8 cellular contexts compared by ENCODE assay signal in the genomic region with DNA sequence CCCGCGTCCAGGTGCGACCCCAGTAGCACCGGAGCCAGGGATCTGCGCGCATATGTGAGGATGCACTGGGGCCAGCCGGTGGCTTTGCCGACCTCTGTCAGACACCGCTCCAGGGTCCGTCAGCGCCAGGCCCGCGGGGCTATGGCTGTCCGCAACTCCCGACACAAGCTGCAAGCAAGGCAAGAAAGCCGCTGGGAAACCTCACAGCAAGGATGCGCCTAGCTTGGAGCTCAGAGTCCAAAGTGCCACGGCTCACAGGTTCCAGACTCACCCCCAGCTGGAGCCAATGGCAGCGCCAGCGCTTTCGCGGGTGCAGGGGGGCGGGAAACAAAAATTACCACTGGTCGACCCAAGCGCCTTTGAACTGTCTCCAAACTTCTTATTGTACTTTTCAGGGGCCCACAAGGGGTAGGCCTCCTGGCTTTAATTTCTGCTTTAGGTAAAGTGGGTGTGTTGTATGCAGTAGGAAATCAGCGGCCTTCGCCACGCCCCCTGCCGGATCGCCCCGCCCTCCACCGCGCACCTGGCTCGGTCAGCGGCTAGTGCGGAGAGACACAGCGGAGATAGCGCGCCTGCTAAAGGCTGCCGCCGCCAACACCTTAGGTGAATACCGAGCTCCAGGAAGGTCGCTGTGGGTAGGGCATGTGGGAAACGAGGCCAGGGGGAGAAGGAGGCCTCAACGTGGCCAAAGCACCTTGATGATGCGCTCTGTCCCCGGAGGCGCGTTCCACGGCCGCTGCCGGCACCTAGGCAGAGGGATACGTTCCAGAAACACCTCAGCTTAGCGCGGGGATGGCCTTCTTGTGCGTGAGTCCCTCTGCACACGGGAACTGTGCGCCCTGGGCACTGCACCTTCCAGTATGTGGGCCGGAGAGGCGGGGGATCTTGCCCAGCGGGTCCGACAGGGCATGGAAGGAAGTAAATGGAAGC.
DNase-seq lines count a peak whose midpoint lies in the region; ATAC-seq and TF ChIP-seq lines count a peak whose summit lies in the region.

No MANE protein-coding gene starts in this region.

- TF ChIP-seq CTCF in Peyer's patch (IDR thresholded peaks at IDR 0.05) (peak in 2 of 6 experiments; percentile 15 to 16), lower lobe of right lung (IDR thresholded peaks at IDR 0.05) (no peak)

- H3K4me1 ChIP-seq in Peyer's patch: peaks cover 0 to 7% (median 0%) of the 10 kb centered on the region in 4 donors
- peaks cover 13% of the 10 kb centered on the region for H3K4me1 ChIP-seq in lower lobe of right lung

- H3K27ac Mint-ChIP-seq in activated naive CD4-positive, alpha-beta T cell treated with anti-CD3 and anti-CD28 coated beads, Interleukin-2, amount 50 U/mL, for 72 hours: peak overlapping the region in 1 of 2 donors; percentile 89
- H3K27ac Mint-ChIP-seq in stimulated activated memory B cell treated with anti-CD40 and anti-IgM and Interleukin-4, amounts not matched to agents 10 μg/mL and 1 μg/mL and 100 μg/mL, for 72 hours: no peak overlapping the region

- peaks cover 0 to 9% of the 10 kb centered on the region in 2 donors for H3K36me3 Mint-ChIP-seq in activated naive CD4-positive, alpha-beta T cell treated with anti-CD3 and anti-CD28 coated beads, Interleukin-2, amount 50 U/mL, for 72 hours
- no peaks in the 10 kb centered on the region for H3K36me3 Mint-ChIP-seq in stimulated activated memory B cell treated with anti-CD40 and anti-IgM and Interleukin-4, amounts not matched to agents 10 μg/mL and 1 μg/mL and 100 μg/mL, for 72 hours

- H3K4me3 ChIP-seq in Peyer's patch: peak overlapping the region; percentile 16 to 48 (median 34)
- H3K4me3 ChIP-seq in lower lobe of right lung: peak overlapping the region; percentile 52

- H3K4me1 Mint-ChIP-seq in stimulated activated memory B cell treated with anti-CD40 and anti-IgM and Interleukin-4, amounts not matched to agents 10 μg/mL and 1 μg/mL and 100 μg/mL, for 72 hours: peaks cover 7% of the 10 kb centered on the region

- H3K9me3 ChIP-seq in Peyer's patch (no peaks in the 10 kb centered on the region), lower lobe of right lung (no peaks in the 10 kb centered on the region)

- peak; percentile 43 to 88 (median 86) for DNase-seq in Peyer's patch
- peak; percentile 78 to 79 for DNase-seq in activated naive CD4-positive, alpha-beta T cell treated with anti-CD3 and anti-CD28 coated beads, Interleukin-2, amount 50 U/mL, for 72 hours (ENCODE audit: low spot score in 2 of 2)
- DNase-seq in lower lobe of right lung: peak; percentile 84
- DNase-seq in erythroblast (lab: John Stamatoyannopoulos, UW): no peak
- DNase-seq in cerebellum (ENCODE audit: low spot score): no peak

- H3K27ac ChIP-seq in Peyer's patch (peak overlapping the region in 2 of 4 donors; percentile 58 to 69), lower lobe of right lung (peak overlapping the region; percentile 69)

- H3K4me3 Mint-ChIP-seq in stimulated activated memory B cell treated with anti-CD40 and anti-IgM and Interleukin-4, amounts not matched to agents 10 μg/mL and 1 μg/mL and 100 μg/mL, for 72 hours: peak overlapping the region; percentile 43

- H3K27me3 ChIP-seq in Peyer's patch (peaks cover 0 to 3% of the 10 kb centered on the region in 2 donors), lower lobe of right lung (ENCODE audit: low read depth) (peaks cover 16% of the 10 kb centered on the region)

- ATAC-seq in GM18858 (IDR thresholded peaks at IDR 0.05; ENCODE audit: unreplicated experiment) (peak; percentile 62), lower lobe of right lung (peak; percentile 97 to 99), GM19467 (IDR thresholded peaks at IDR 0.05; ENCODE audit: unreplicated experiment) (no peak)
- ATAC-seq in activated naive CD4-positive, alpha-beta T cell treated with anti-CD3 and anti-CD28 coated beads, Interleukin-2, amount 50 U/mL, for 72 hours: peak; percentile 89 to 95
- ATAC-seq in stimulated activated memory B cell treated with anti-CD40 and anti-IgM and Interleukin-4, amounts not matched to agents 10 μg/mL and 1 μg/mL and 100 μg/mL, for 72 hours: no peak

- no peaks in the 10 kb centered on the region for H3K9me3 Mint-ChIP-seq in activated naive CD4-positive, alpha-beta T cell treated with anti-CD3 and anti-CD28 coated beads, Interleukin-2, amount 50 U/mL, for 72 hours
- H3K9me3 Mint-ChIP-seq in stimulated activated memory B cell treated with anti-CD40 and anti-IgM and Interleukin-4, amounts not matched to agents 10 μg/mL and 1 μg/mL and 100 μg/mL, for 72 hours: no peaks in the 10 kb centered on the region

- H3K27me3 Mint-ChIP-seq in stimulated activated memory B cell treated with anti-CD40 and anti-IgM and Interleukin-4, amounts not matched to agents 10 μg/mL and 1 μg/mL and 100 μg/mL, for 72 hours: peaks cover 42% of the 10 kb centered on the region

- intact Hi-C loops in lower lobe of right lung (cut with DNase I): no loop called here

- peak in 1 of 2 donors; percentile 22 for TF ChIP-seq POLR2A in Peyer's patch (IDR thresholded peaks at IDR 0.05)
- no peak for TF ChIP-seq POLR2A in erythroblast (IDR thresholded peaks at IDR 0.05; ENCODE audit: low read length)

- H3K36me3 ChIP-seq in Peyer's patch (no peaks in the 10 kb centered on the region), lower lobe of right lung (no peaks in the 10 kb centered on the region)

Comparison
In these comparisons a context has a peak if more than half of its experiments do, and no peak if none do; other contexts are left out.
1. ATAC-seq: peak in GM18858 (single experiment), activated naive CD4-positive, alpha-beta T cell treated with anti-CD3 and anti-CD28 coated beads, Interleukin-2, amount 50 U/mL, for 72 hours (2 of 2) and lower lobe of right lung (2 of 2); none in stimulated activated memory B cell treated with anti-CD40 and anti-IgM and Interleukin-4, amounts not matched to agents 10 μg/mL and 1 μg/mL and 100 μg/mL, for 72 hours (single experiment) and GM19467 (single experiment).
2. DNase-seq: peak in Peyer's patch (3 of 3), activated naive CD4-positive, alpha-beta T cell treated with anti-CD3 and anti-CD28 coated beads, Interleukin-2, amount 50 U/mL, for 72 hours (2 of 2) and lower lobe of right lung (single experiment); none in erythroblast (0 of 2) and cerebellum (single experiment).